9 cellular contexts compared by ENCODE assay signal in genomic region chr22:40509401-40510134, GRCh38.
A peak's percentile ranks its signal among the peaks of the same experiment; 100 is the strongest.
DNase-seq lines count a peak whose midpoint lies in the region; TF ChIP-seq lines count a peak whose summit lies in the region.
"Had no signal": no experiment of that assay in that cellular context is flagged by ENCODE, and none has a peak within 500 bp of the region (broad histone marks: within the 10 kb centered on the region; RNA-seq: fewer than 3 reads in every experiment).

No MANE protein-coding gene starts in this region.

- no peaks in the 10 kb centered on the region for H3K36me3 ChIP-seq in muscle layer of duodenum (ENCODE audit: control insufficient read depth in 1 of 2, insufficient read depth in 2 of 2, low read length in 2 of 2)
- no peaks in the 10 kb centered on the region for H3K36me3 ChIP-seq in effector memory CD4-positive, alpha-beta T cell (ENCODE audit: control insufficient read depth, insufficient read depth, low read length)

- DNase-seq in ACHN (peak; percentile 84), NOMO-1 (lab: John Stamatoyannopoulos, UW; ENCODE audit: unreplicated experiment in 2 of 2) (peak; percentile 52 to 70), epithelial cell of esophagus (ENCODE audit: low read depth) (peak; percentile 83), NCI-H2081 treated with DMSO at 0.1 percent for 48 hours (lab: John Stamatoyannopoulos, UW) (no peak), 8988T (no peak), DMS53 (lab: John Stamatoyannopoulos, UW) (no peak)
- DNase-seq in effector memory CD4-positive, alpha-beta T cell, result no peak
- DNase-seq: DMS79 had no signal

- no peak for TF ChIP-seq CTCF in epithelial cell of esophagus (IDR thresholded peaks at IDR 0.05; ENCODE audit: insufficient read depth, low read depth, low read length, missing control alignments)

- H3K4me3 ChIP-seq in epithelial cell of esophagus (ENCODE audit: low read length), result no peak overlapping the region
- H3K4me3 ChIP-seq in muscle layer of duodenum (ENCODE audit: low read depth in 1 of 2, low read length in 2 of 2), result no peak overlapping the region
- H3K4me3 ChIP-seq in effector memory CD4-positive, alpha-beta T cell (ENCODE audit: insufficient read depth, low read depth, low read length, poor library complexity, severe bottlenecking), result no peak overlapping the region

- no peaks in the 10 kb centered on the region for H3K27me3 ChIP-seq in muscle layer of duodenum (ENCODE audit: low read depth, low read length)
- H3K27me3 ChIP-seq in effector memory CD4-positive, alpha-beta T cell (replicated peaks; ENCODE audit: control insufficient read depth, insufficient read depth, low read length, poor library complexity, severe bottlenecking), result no peaks in the 10 kb centered on the region

- in situ Hi-C loops in ACHN (cut with HindIII; ENCODE audit: low pct_ligation_motif_present, low pct_unique_long_range_greater_than_20kb, low sequenced_read_pairs), result no loop called here

- H3K9me3 ChIP-seq in muscle layer of duodenum (ENCODE audit: control insufficient read depth in 1 of 2, low read length in 2 of 2), result no peaks in the 10 kb centered on the region
- no peaks in the 10 kb centered on the region for H3K9me3 ChIP-seq in effector memory CD4-positive, alpha-beta T cell (ENCODE audit: control insufficient read depth, low read length)

- H3K4me1 ChIP-seq in muscle layer of duodenum (ENCODE audit: control insufficient read depth in 1 of 2, insufficient read depth in 2 of 2, low read length in 2 of 2), result peaks cover 20 to 37% of the 10 kb centered on the region in 2 donors
- H3K4me1 ChIP-seq in effector memory CD4-positive, alpha-beta T cell (ENCODE audit: control insufficient read depth, insufficient read depth, low read length, poor library complexity, severe bottlenecking), result no peaks in the 10 kb centered on the region

- peak overlapping the region; percentile 88 for H3K27ac ChIP-seq in muscle layer of duodenum (ENCODE audit: low read length)
- no peak overlapping the region for H3K27ac ChIP-seq in effector memory CD4-positive, alpha-beta T cell (ENCODE audit: insufficient read depth, low read length, poor library complexity, severe bottlenecking)

Comparison
In these comparisons a context has a peak if more than half of its experiments do, and no peak if none do; other contexts are left out.
1. DNase-seq: peak in ACHN (single experiment), NOMO-1 (2 of 2) and epithelial cell of esophagus (single experiment); none in NCI-H2081 treated with DMSO at 0.1 percent for 48 hours (single experiment), effector memory CD4-positive, alpha-beta T cell (0 of 3), 8988T (single experiment) and DMS53 (single experiment).